Comparison of ENCODE assay signal across 8 cellular contexts in the genomic region with DNA sequence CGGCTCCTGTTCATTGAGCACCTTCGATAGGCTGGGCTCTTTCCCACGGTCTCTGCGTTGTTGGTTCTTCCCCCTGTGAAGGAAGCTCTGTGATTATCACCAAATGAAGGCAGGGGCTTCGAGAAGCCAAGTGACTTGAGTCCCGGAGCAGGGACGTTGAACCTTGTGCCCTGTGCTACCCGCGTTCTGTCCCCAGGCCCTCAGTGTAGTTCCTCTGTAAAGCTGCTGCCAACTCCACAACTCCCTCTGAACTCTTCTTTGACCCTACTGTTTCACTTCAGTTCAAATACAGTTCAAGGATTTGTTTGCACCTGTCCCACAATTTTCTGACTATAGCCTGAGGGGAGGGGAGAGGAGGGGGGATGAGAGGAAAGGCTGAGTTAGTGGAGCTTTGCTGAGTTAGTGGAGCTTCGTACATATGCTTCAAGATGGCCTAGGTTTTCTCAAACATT. TPM values are rescaled to one million over a fixed set of nuclear protein-coding genes. Genes with fewer than 3 reads are reported as not detected.
DNase-seq lines count a peak whose midpoint lies in the region; ATAC-seq and TF ChIP-seq lines count a peak whose summit lies in the region.

No MANE protein-coding gene starts in this region.

- ATAC-seq in GM19463 (IDR thresholded peaks at IDR 0.05; ENCODE audit: unreplicated experiment): no peak

- DNase-seq in Karpas-422 (no peak), MCF 10A (ENCODE audit: unreplicated experiment) (no peak), mesendoderm (no peak), vagina (ENCODE audit: extremely low spot score in 2 of 2) (no peak), iPS-NIHi7 (ENCODE audit: extremely low spot score) (no peak), 8988T (no peak)

- H2BK15ac ChIP-seq in mesendoderm (replicated peaks; ENCODE audit: low read depth): no peak overlapping the region

- no peak overlapping the region for H3K23ac ChIP-seq in mesendoderm (ENCODE audit: low read length)

- no peak for TF ChIP-seq POLR2A in vagina (IDR thresholded peaks at IDR 0.05)

- POLR2A ChIA-PET in MCF 10A (lab: Yijun Ruan, JAX): interaction anchor here (0.7 to 4.5 kb wide), 9 partner anchors 15 to 595 kb away, joined by 3 to 96 read pairs (median 8); partner anchors contain the start of genes FAM120C, GNL3L and TSR2

- peak overlapping the region; percentile 69 for H3K4me2 ChIP-seq in Karpas-422 (ENCODE audit: low read depth, low read length, poor library complexity, severe bottlenecking)
- peak overlapping the region; percentile 57 for H3K4me2 ChIP-seq in mesendoderm (ENCODE audit: low read length)

- peak overlapping the region; percentile 88 for H3K56ac ChIP-seq in mesendoderm (ENCODE audit: low read length)

- peaks cover 11% of the 10 kb centered on the region for H3K4me1 Mint-ChIP-seq in MCF 10A (ENCODE audit: insufficient read depth, unreplicated experiment)

- H2BK5ac ChIP-seq in mesendoderm (ENCODE audit: low read length): no peak overlapping the region

- no peaks in the 10 kb centered on the region for H3K9me3 Mint-ChIP-seq in MCF 10A (ENCODE audit: unreplicated experiment)

- TSS peak; percentile 83 for BruUV-seq in MCF 10A (replicated peaks; lab: Mats Ljungman, UMichigan)

- H3K4me1 ChIP-seq in Karpas-422 (ENCODE audit: low read length) (peaks cover 14% of the 10 kb centered on the region), mesendoderm (ENCODE audit: control insufficient read depth, low read depth, low read length) (no peaks in the 10 kb centered on the region), vagina (no peaks in the 10 kb centered on the region)

- no peak overlapping the region for H2AFZ ChIP-seq in Karpas-422 (ENCODE audit: low read length)

- intact Hi-C loops in MCF 10A (cut with micrococcal nuclease): loop anchor here (1.0 to 10.0 kb wide), 3 partner anchors 138 to 592 kb away; partner anchors contain the start of gene FAM120C
- intact Hi-C loops in vagina (cut with DNase I): no loop called here

- H3K27ac ChIP-seq in Karpas-422 (ENCODE audit: low read length) (peak overlapping the region; percentile 79), mesendoderm (ENCODE audit: low read depth, low read length) (peak overlapping the region; percentile 90), vagina (peak overlapping the region; percentile 74)

- no peaks in the 10 kb centered on the region for H3K27me3 ChIP-seq in Karpas-422 (ENCODE audit: low read length)
- no peaks in the 10 kb centered on the region for H3K27me3 ChIP-seq in mesendoderm (ENCODE audit: insufficient read depth, low read length, poor library complexity)
- H3K27me3 ChIP-seq in vagina: no peaks in the 10 kb centered on the region

- H3K4me3 Mint-ChIP-seq in MCF 10A (ENCODE audit: unreplicated experiment): peak overlapping the region; percentile 86

- H3K4ac ChIP-seq in mesendoderm (ENCODE audit: low read depth, low read length): no peak overlapping the region

- H3K79me2 ChIP-seq in Karpas-422 (ENCODE audit: low read length) (peaks cover 22% of the 10 kb centered on the region), mesendoderm (ENCODE audit: control insufficient read depth, insufficient read depth, low read length) (no peaks in the 10 kb centered on the region)

- no peak overlapping the region for H2AK5ac ChIP-seq in mesendoderm (ENCODE audit: low read length)

- H3K36me3 ChIP-seq in Karpas-422 (ENCODE audit: insufficient read depth, low read length): peaks cover 8% of the 10 kb centered on the region; the same call in 1 of the 2 replicates
- H3K36me3 ChIP-seq in mesendoderm (ENCODE audit: control insufficient read depth, insufficient read depth, low read length): no peaks in the 10 kb centered on the region
- H3K36me3 ChIP-seq in vagina: peaks cover 0 to 4% of the 10 kb centered on the region in 2 donors

- peaks cover 23% of the 10 kb centered on the region for H3K27me3 Mint-ChIP-seq in MCF 10A (ENCODE audit: insufficient read depth, unreplicated experiment)

- H3K9ac ChIP-seq in Karpas-422 (ENCODE audit: low read length) (peak overlapping the region; percentile 71), mesendoderm (ENCODE audit: low read length) (peak overlapping the region; percentile 79)

- H3K27ac Mint-ChIP-seq in MCF 10A (ENCODE audit: low read depth, unreplicated experiment): peak overlapping the region; percentile 99

- no peaks in the 10 kb centered on the region for H3K79me1 ChIP-seq in mesendoderm (ENCODE audit: low read length)

- no peak overlapping the region for H4K8ac ChIP-seq in mesendoderm (ENCODE audit: low read depth, low read length)

- peak overlapping the region; percentile 47 for H3K18ac ChIP-seq in mesendoderm (ENCODE audit: low read length)

- no peaks in the 10 kb centered on the region for H3K9me2 ChIP-seq in Karpas-422 (replicated peaks; ENCODE audit: insufficient read depth, low read length)

- no peak overlapping the region for H2BK120ac ChIP-seq in mesendoderm (ENCODE audit: low read depth, low read length)

- no peak overlapping the region for H4K5ac ChIP-seq in mesendoderm (ENCODE audit: low read length)

- TF ChIP-seq CTCF in MCF 10A (IDR thresholded peaks at IDR 0.05; ENCODE audit: unreplicated experiment) (no peak), vagina (IDR thresholded peaks at IDR 0.05) (no peak)

- no peaks in the 10 kb centered on the region for H4K20me1 ChIP-seq in Karpas-422 (ENCODE audit: insufficient read depth, low read depth, low read length)

- CTCF ChIA-PET in MCF 10A (lab: Yijun Ruan, JAX): interaction anchor here (0.6 kb wide), 1 partner anchor 26 kb away, joined by 3 read pairs; no protein-coding TSS in a partner anchor

- H3K4me3 ChIP-seq in GM08714 (ENCODE audit: low read length) (peak overlapping the region; percentile 63; the same call in 1 of the 2 replicates), Karpas-422 (ENCODE audit: low read length) (peak overlapping the region; percentile 65), mesendoderm (ENCODE audit: low read length) (peak overlapping the region; percentile 24), vagina (peak overlapping the region; percentile 43 to 54)

- H3K36me3 Mint-ChIP-seq in MCF 10A (ENCODE audit: insufficient read depth, unreplicated experiment): peaks cover 34% of the 10 kb centered on the region

- H3K9me3 ChIP-seq in Karpas-422 (ENCODE audit: low read length) (no peaks in the 10 kb centered on the region), vagina (no peaks in the 10 kb centered on the region)

- WGBS in mesendoderm (ENCODE audit: extremely low coverage, insufficient coverage, low lambda C conversion rate): no CpG with 5 or more reads among the region's 10 CpGs

RNA-seq across cellular contexts. Expression of gene PHF8, which starts 0.6 kb away (rescaled TPM):
- 39.9 and 43.3 TPM in 2 replicates for total RNA-seq in Karpas-422 (2014; rRNA removed; shearing (Covaris generic); ENCODE audit: low replicate concordance)
- total RNA-seq in MCF 10A (2022) (22.5 and 34.1 TPM in 2 replicates), vagina (33.9 TPM)
- 14.1 TPM for polyA plus RNA-seq in mesendoderm (2013, experiment 1 of 2)
- 14.3 TPM for polyA plus RNA-seq in mesendoderm (2013, experiment 2 of 2)
